ENCODE assay signal across 8 cellular contexts in genomic region chr12:42568952-42569916, GRCh38. TPM values are rescaled to one million over a fixed set of nuclear protein-coding genes. Genes with fewer than 3 reads are reported as not detected.
A peak's percentile ranks its signal among the peaks of the same experiment; 100 is the strongest.
DNase-seq lines count a peak whose midpoint lies in the region; ATAC-seq and TF ChIP-seq lines count a peak whose summit lies in the region.

No MANE protein-coding gene starts in this region.

- CTCF ChIA-PET in activated naive CD4-positive, alpha-beta T cell treated with anti-CD3 and anti-CD28 coated beads for 36 hours (lab: Charles Lee), result interaction anchor here (0.6 to 6.4 kb wide), 5 partner anchors 9 to 100 kb away, joined by 3 to 33 read pairs (median 5); no protein-coding TSS in a partner anchor

- H3K9me3 Mint-ChIP-seq in activated naive CD4-positive, alpha-beta T cell treated with anti-CD3 and anti-CD28 coated beads for 36 hours, result no peaks in the 10 kb centered on the region

- no peaks in the 10 kb centered on the region for H3K9me3 ChIP-seq in RWPE2 (ENCODE audit: severe bottlenecking)

- no peak overlapping the region for H3K27ac Mint-ChIP-seq in activated naive CD4-positive, alpha-beta T cell treated with anti-CD3 and anti-CD28 coated beads for 36 hours

- no peaks in the 10 kb centered on the region for H3K79me2 ChIP-seq in KMS-11 (ENCODE audit: insufficient read depth, low read depth)

- peak overlapping the region; percentile 3; the same call in 1 of the 2 replicates for H3K4me2 ChIP-seq in KMS-11

- H3K4me1 ChIP-seq in KMS-11 (ENCODE audit: low read depth, poor library complexity, severe bottlenecking) (peaks cover 17% of the 10 kb centered on the region), RWPE2 (ENCODE audit: insufficient read depth, poor library complexity, severe bottlenecking) (no peaks in the 10 kb centered on the region)

- H3K27ac ChIP-seq in KMS-11 (no peak overlapping the region), RWPE2 (ENCODE audit: poor library complexity, severe bottlenecking) (no peak overlapping the region)

- intact Hi-C loops in activated naive CD4-positive, alpha-beta T cell treated with anti-CD3 and anti-CD28 coated beads for 36 hours (cut with micrococcal nuclease), result loop anchor here (1.0 to 5.0 kb wide), 4 partner anchors 87 to 1292 kb away; partner anchors contain the start of genes PPHLN1 and ZCRB1

- H3K9ac ChIP-seq in KMS-11, result no peak overlapping the region

- H3K27me3 ChIP-seq in KMS-11 (ENCODE audit: insufficient read depth, low read depth) (no peaks in the 10 kb centered on the region), RWPE2 (ENCODE audit: insufficient read depth, poor library complexity, severe bottlenecking) (no peaks in the 10 kb centered on the region)

- TF ChIP-seq CTCF in GM20000 (IDR thresholded peaks at IDR 0.05; ENCODE audit: extremely low read depth, missing control alignments), result peak; percentile 41
- TF ChIP-seq CTCF in KMS-11 (conservative IDR thresholded peaks at IDR 0.05; ENCODE audit: low read depth, low read length), result peak; percentile 60
- TF ChIP-seq CTCF in RWPE2 (IDR thresholded peaks at IDR 0.05; ENCODE audit: poor library complexity, severe bottlenecking), result peak; percentile 82
- peak; percentile 58 for TF ChIP-seq CTCF in fibroblast of villous mesenchyme (IDR thresholded peaks at IDR 0.05; ENCODE audit: insufficient read depth, low read depth, low read length)

- H3K4me1 Mint-ChIP-seq in activated naive CD4-positive, alpha-beta T cell treated with anti-CD3 and anti-CD28 coated beads for 36 hours (ENCODE audit: low read depth), result no peaks in the 10 kb centered on the region

- no peak overlapping the region for H2AFZ ChIP-seq in KMS-11 (ENCODE audit: low read depth)

- H3K4me3 ChIP-seq in KMS-11 (IDR thresholded peaks at IDR 0.05; ENCODE audit: insufficient read depth, low read depth, low read length), result no peak overlapping the region
- no peak overlapping the region for H3K4me3 ChIP-seq in RWPE2 (ENCODE audit: severe bottlenecking)
- H3K4me3 ChIP-seq in fibroblast of villous mesenchyme (ENCODE audit: low read depth, low read length), result no peak overlapping the region

- H3K27me3 Mint-ChIP-seq in activated naive CD4-positive, alpha-beta T cell treated with anti-CD3 and anti-CD28 coated beads for 36 hours (ENCODE audit: low read depth), result peaks cover 2% of the 10 kb centered on the region

- DNase-seq in DMS53 (lab: John Stamatoyannopoulos, UW), result peak; percentile 91
- DNase-seq in GM20000 (ENCODE audit: low spot score), result peak; percentile 33
- DNase-seq in RWPE2 (ENCODE audit: low spot score), result no peak
- peak; percentile 71 for DNase-seq in fibroblast of villous mesenchyme (ENCODE audit: low read depth)
- DNase-seq in putamen (ENCODE audit: low spot score), result peak; percentile 18
- DNase-seq in KG1 (lab: John Stamatoyannopoulos, UW), result no peak
- no peak for DNase-seq in activated naive CD4-positive, alpha-beta T cell treated with anti-CD3 and anti-CD28 coated beads for 36 hours

- H3K4me3 Mint-ChIP-seq in activated naive CD4-positive, alpha-beta T cell treated with anti-CD3 and anti-CD28 coated beads for 36 hours, result no peak overlapping the region

- H3K36me3 Mint-ChIP-seq in activated naive CD4-positive, alpha-beta T cell treated with anti-CD3 and anti-CD28 coated beads for 36 hours (ENCODE audit: low read depth), result no peaks in the 10 kb centered on the region

- H4K20me1 ChIP-seq in KMS-11 (ENCODE audit: insufficient read depth), result no peaks in the 10 kb centered on the region

- ATAC-seq in RWPE2 (ENCODE audit: low read depth), result peak; percentile 49; the same call in 2 of the 3 replicates

- H3K36me3 ChIP-seq in KMS-11 (ENCODE audit: insufficient read depth) (no peaks in the 10 kb centered on the region), RWPE2 (ENCODE audit: low read depth) (no peaks in the 10 kb centered on the region)

RNA-seq across cellular contexts. Expression of gene PRICKLE1, which starts 20.3 kb away (rescaled TPM):
- total RNA-seq in fibroblast of villous mesenchyme, result 13.9 and 32.4 TPM in 2 replicates
- total RNA-seq in activated naive CD4-positive, alpha-beta T cell treated with anti-CD3 and anti-CD28 coated beads for 36 hours, result not detected

Comparison
In these comparisons a context has a peak if more than half of its experiments do, and no peak if none do; other contexts are left out.
1. DNase-seq: peak in DMS53 (single experiment), GM20000 (single experiment), fibroblast of villous mesenchyme (single experiment) and putamen (single experiment); none in RWPE2 (single experiment), KG1 (single experiment) and activated naive CD4-positive, alpha-beta T cell treated with anti-CD3 and anti-CD28 coated beads for 36 hours (single experiment).
2. RNA of gene PRICKLE1, which starts 20.3 kb away (total RNA-seq): 13.9 to 32.4 TPM in fibroblast of villous mesenchyme; not detected in activated naive CD4-positive, alpha-beta T cell treated with anti-CD3 and anti-CD28 coated beads for 36 hours; every median in the first group is over 10 times any median in the second.
3. Peak in every context shown above with its lines, with median percentiles within 50 percentile points of each other: CTCF ChIP-seq.